In the genomic region with DNA sequence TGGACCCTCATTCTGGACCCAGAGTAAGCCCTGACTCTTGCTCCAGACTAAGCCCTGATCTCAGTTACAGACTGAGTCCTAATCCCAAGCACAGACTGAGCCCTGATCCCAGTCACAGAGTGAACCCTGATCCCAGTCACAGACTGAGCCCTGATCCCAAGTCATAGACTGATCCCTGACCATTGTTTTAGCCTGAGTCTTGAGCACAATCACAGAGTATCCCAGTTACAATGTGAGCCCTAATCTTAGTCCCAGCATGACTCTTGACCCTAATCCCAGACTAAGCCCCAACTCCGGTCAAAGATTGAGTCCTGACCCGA, we compare ENCODE assay signal across 27 cellular contexts.
"Had no signal": no experiment of that assay in that cellular context is flagged by ENCODE, and none has a peak within 500 bp of the region (broad histone marks: within the 10 kb centered on the region; RNA-seq: fewer than 3 reads in every experiment).

No MANE protein-coding gene starts in this region.

- H3K36me3 Mint-ChIP-seq: immature natural killer cell; mesothelial cell of epicardium; natural killer cell; stimulated activated naive B cell treated with anti-CD40 and anti-IgM and Interleukin-4, amounts not matched to agents 10 μg/mL and 1 μg/mL and 100 μg/mL, for 72 hours had no signal

- H3K4me3 Mint-ChIP-seq: immature natural killer cell; mesothelial cell of epicardium; naive B cell; natural killer cell; nephron progenitor cell; stimulated activated naive B cell treated with anti-CD40 and anti-IgM and Interleukin-4, amounts not matched to agents 10 μg/mL and 1 μg/mL and 100 μg/mL, for 72 hours had no signal

- H3K4me1 Mint-ChIP-seq: immature natural killer cell; mesothelial cell of epicardium; naive B cell; natural killer cell; stimulated activated naive B cell treated with anti-CD40 and anti-IgM and Interleukin-4, amounts not matched to agents 10 μg/mL and 1 μg/mL and 100 μg/mL, for 72 hours had no signal

- DNase-seq: hippocampal formation; immature natural killer cell; left ventricle myocardium inferior; mesendoderm; naive B cell; natural killer cell; nephron progenitor cell; ovary; stimulated activated CD4-positive, alpha-beta T cell treated with anti-CD3 and anti-CD28 coated beads, Interleukin-12 subunit alpha, Interleukin-12 subunit beta, amount 100 ng/mL, for 4 hours; stimulated activated CD4-positive, alpha-beta T cell treated with anti-CD3 and anti-CD28 coated beads, Interleukin-15, amount 100 ng/mL, for 24 hours; stimulated activated CD4-positive, alpha-beta T cell treated with anti-CD3 and anti-CD28 coated beads, Interleukin-2, amount 100 ng/mL, for 24 hours; stimulated activated CD4-positive, alpha-beta T cell treated with anti-CD3 and anti-CD28 coated beads, Interleukin-4, amount 100 ng/mL, for 1 hour; stimulated activated naive B cell treated with anti-CD40 and anti-IgM and Interleukin-4, amounts not matched to agents 10 μg/mL and 1 μg/mL and 100 μg/mL, for 72 hours; stimulated activated naive CD8-positive, alpha-beta T cell treated with anti-CD3 and anti-CD28 coated beads, Interleukin-15, Interleukin-2, amounts not matched to agents 100 U/mL and 50 U/mL, for 24 hours; stomach; testis; thyroid gland; transverse colon; upper lobe of left lung had no signal

- H3K27ac ChIP-seq: left ventricle myocardium inferior, ovary, right atrium auricular region, skin epidermis, stomach, testis, thyroid gland, transverse colon, upper lobe of left lung, vagina had no signal

- H3K36me3 ChIP-seq: left ventricle myocardium inferior, ovary, right atrium auricular region, stomach, thyroid gland, transverse colon, upper lobe of left lung, vagina had no signal

- FAIRE-seq: islet of Langerhans had no signal

- H3K27ac Mint-ChIP-seq: immature natural killer cell; mesothelial cell of epicardium; naive B cell; natural killer cell; nephron progenitor cell; progenitor cell of endocrine pancreas; stimulated activated naive B cell treated with anti-CD40 and anti-IgM and Interleukin-4, amounts not matched to agents 10 μg/mL and 1 μg/mL and 100 μg/mL, for 72 hours had no signal

- H3K9me3 Mint-ChIP-seq: immature natural killer cell; mesothelial cell of epicardium; natural killer cell; stimulated activated naive B cell treated with anti-CD40 and anti-IgM and Interleukin-4, amounts not matched to agents 10 μg/mL and 1 μg/mL and 100 μg/mL, for 72 hours had no signal

- H3K27me3 ChIP-seq: ovary, right atrium auricular region, testis, thyroid gland, upper lobe of left lung, vagina had no signal

- ATAC-seq: natural killer cell; sciatic nerve; stimulated activated naive B cell treated with anti-CD40 and anti-IgM and Interleukin-4, amounts not matched to agents 10 μg/mL and 1 μg/mL and 100 μg/mL, for 72 hours; stimulated activated naive CD8-positive, alpha-beta T cell treated with anti-CD3 and anti-CD28 coated beads, Interleukin-15, Interleukin-2, amounts not matched to agents 100 U/mL and 50 U/mL, for 24 hours had no signal

- H3K4me1 ChIP-seq: left ventricle myocardium inferior, right atrium auricular region, stomach, thyroid gland, transverse colon, upper lobe of left lung, vagina had no signal

- H3K4me3 ChIP-seq: left ventricle myocardium inferior, lung, ovary, right atrium auricular region, skin epidermis, stomach, testis, thyroid gland, transverse colon, upper lobe of left lung, vagina had no signal

- H3K9me3 ChIP-seq: testis, thyroid gland, transverse colon, upper lobe of left lung, vagina had no signal
